Comparison of ENCODE assay signal across 2 cellular contexts in genomic region chr1:8097908-8098307, GRCh38.
TF ChIP-seq lines count a peak whose summit lies in the region.

No MANE protein-coding gene starts in this region.

TF ChIP-seq in SK-N-SH, 30 proteins besides CTCF, POLR2A, EP300 and RAD21:
- TF ChIP-seq ZBTB33 (IDR thresholded peaks at IDR 0.05; ENCODE audit: borderline replicate concordance, low read depth): no peak
- TF ChIP-seq NRF1 (IDR thresholded peaks at IDR 0.05; ENCODE audit: low read depth, low read length): no peak
- no peak for TF ChIP-seq TCF12 (IDR thresholded peaks at IDR 0.05)
- TF ChIP-seq GABPA (IDR thresholded peaks at IDR 0.05; ENCODE audit: low read depth): no peak
- TF ChIP-seq CHD2 (IDR thresholded peaks at IDR 0.05; ENCODE audit: low read length, partially characterized antibody): no peak
- TF ChIP-seq POLR2AphosphoS5 (IDR thresholded peaks at IDR 0.05; ENCODE audit: low read depth, low read length): no peak
- TF ChIP-seq EZH2phosphoT487 (IDR thresholded peaks at IDR 0.05; ENCODE audit: borderline replicate concordance, low read depth): no peak
- TF ChIP-seq RFX5 (IDR thresholded peaks at IDR 0.05; ENCODE audit: low read length): no peak
- no peak for TF ChIP-seq PBX3 (IDR thresholded peaks at IDR 0.05)
- no peak for TF ChIP-seq SMC3 (IDR thresholded peaks at IDR 0.05; ENCODE audit: low read depth, low read length)
- TF ChIP-seq REST (IDR thresholded peaks at IDR 0.05; ENCODE audit: low read depth, low read length): no peak
- TF ChIP-seq GATA2 (CRISPR knock-in tag; IDR thresholded peaks at IDR 0.05): no peak
- TF ChIP-seq TAF1 (IDR thresholded peaks at IDR 0.05; ENCODE audit: borderline replicate concordance, low read depth, low read length): no peak
- no peak for TF ChIP-seq FOSL2 (IDR thresholded peaks at IDR 0.05; ENCODE audit: borderline replicate concordance, low read depth)
- TF ChIP-seq RCOR1 (IDR thresholded peaks at IDR 0.05; ENCODE audit: low read length): no peak
- no peak for TF ChIP-seq SIN3A (IDR thresholded peaks at IDR 0.05; ENCODE audit: borderline replicate concordance, low read depth, low read length)
- TF ChIP-seq JUND (IDR thresholded peaks at IDR 0.05): no peak
- no peak for TF ChIP-seq TEAD4 (IDR thresholded peaks at IDR 0.05; ENCODE audit: borderline replicate concordance, insufficient read depth)
- TF ChIP-seq FOXM1 (IDR thresholded peaks at IDR 0.05; ENCODE audit: low read depth): no peak

TF ChIP-seq in HepG2, 621 proteins besides CTCF, POLR2A, EP300 and RAD21 (continued from another document):
- TF ChIP-seq ZNF503 (CRISPR knock-in tag; IDR thresholded peaks at IDR 0.05) (no peak), CSRNP2 (CRISPR knock-in tag; conservative IDR thresholded peaks at IDR 0.05; ENCODE audit: low read depth) (no peak), ZFP37 (CRISPR knock-in tag; IDR thresholded peaks at IDR 0.05; ENCODE audit: borderline replicate concordance) (no peak), ELF3 (CRISPR knock-in tag; IDR thresholded peaks at IDR 0.05) (no peak), CREB1 (IDR thresholded peaks at IDR 0.05) (no peak), CREB1 (CRISPR knock-in tag; IDR thresholded peaks at IDR 0.05) (peak; percentile 8; the same call in 1 of the 2 replicates)
